Comparison of ENCODE assay signal across 16 cellular contexts in the genomic region with DNA sequence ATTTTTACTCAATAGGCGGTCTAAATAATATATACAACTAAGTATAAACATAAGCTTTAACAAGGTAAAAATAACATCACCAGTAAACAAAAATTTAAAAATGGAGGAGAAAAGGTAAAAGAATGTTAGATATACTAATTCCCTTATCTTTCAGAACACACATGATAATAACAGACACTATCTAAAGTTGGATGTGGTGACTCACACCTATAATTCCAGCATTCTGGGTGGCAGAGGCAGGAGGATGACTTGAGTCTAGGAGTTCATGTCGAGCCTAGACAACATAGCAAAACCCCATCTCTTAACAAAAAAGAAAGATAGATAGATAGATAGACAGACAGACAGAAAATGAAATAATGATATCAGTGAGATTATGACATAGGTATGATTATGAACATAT.
"Had no signal": no experiment of that assay in that cellular context is flagged by ENCODE, and none has a peak within 500 bp of the region (broad histone marks: within the 10 kb centered on the region; RNA-seq: fewer than 3 reads in every experiment).

No MANE protein-coding gene starts in this region.

- ATAC-seq: activated CD4-positive, CD25-positive, alpha-beta regulatory T cell treated with anti-CD3 and anti-CD28 coated beads, Interleukin-2, amount 50 U/mL, for 24 hours; activated T-cell treated with anti-CD3 and anti-CD28 coated beads, Interleukin-2, amount 50 U/mL, for 72 hours; left lung; psoas muscle had no signal

- H3K27me3 ChIP-seq: left lung, sigmoid colon, upper lobe of left lung had no signal

- H3K9me3 Mint-ChIP-seq: activated T-cell treated with anti-CD3 and anti-CD28 coated beads, Interleukin-2, amount 50 U/mL, for 72 hours; stimulated activated naive CD8-positive, alpha-beta T cell treated with anti-CD3 and anti-CD28 coated beads, Interleukin-15, Interleukin-2, amounts not matched to agents 100 ng/mL and 50 ng/mL, for 24 hours; T-helper 2 cell treated with Interferon-gamma antibody and Interleukin-4, amounts not matched to agents 5 μg/mL and 100 μg/mL, for 36 hours had no signal

- H3K4me3 ChIP-seq: coronary artery, left lung, psoas muscle, sigmoid colon, upper lobe of left lung had no signal

- DNase-seq: activated naive CD8-positive, alpha-beta T cell treated with anti-CD3 and anti-CD28 coated beads, Interleukin-2, amount 10 ng/mL, durations not matched to agents 7 days and 5 days; activated T-cell treated with anti-CD3 and anti-CD28 coated beads, Interleukin-2, amount 50 U/mL, for 72 hours; aorta; effector CD8-positive, alpha-beta T cell; islet precursor cell; left lung; mesendoderm; psoas muscle; sigmoid colon; stimulated activated CD4-positive, alpha-beta T cell treated with anti-CD3 and anti-CD28 coated beads, Interleukin-2, amount 100 ng/mL, for 48 hours; stimulated activated CD8-positive, alpha-beta memory T cell treated with anti-CD3 and anti-CD28 coated beads, Interleukin-4, amount 100 ng/mL, for 48 hours; upper lobe of left lung had no signal

- H3K27ac ChIP-seq: coronary artery, left lung, psoas muscle, sigmoid colon, upper lobe of left lung had no signal

- H3K27me3 Mint-ChIP-seq: activated naive CD8-positive, alpha-beta T cell treated with anti-CD3 and anti-CD28 coated beads, Interleukin-2, amount 10 ng/mL, durations not matched to agents 7 days and 5 days; stimulated activated naive CD8-positive, alpha-beta T cell treated with anti-CD3 and anti-CD28 coated beads, Interleukin-15, Interleukin-2, amounts not matched to agents 100 ng/mL and 50 ng/mL, for 24 hours had no signal

- H3K27ac Mint-ChIP-seq: activated naive CD8-positive, alpha-beta T cell treated with anti-CD3 and anti-CD28 coated beads, Interleukin-2, amount 10 ng/mL, durations not matched to agents 7 days and 5 days; activated T-cell treated with anti-CD3 and anti-CD28 coated beads, Interleukin-2, amount 50 U/mL, for 72 hours; stimulated activated naive CD8-positive, alpha-beta T cell treated with anti-CD3 and anti-CD28 coated beads, Interleukin-15, Interleukin-2, amounts not matched to agents 100 ng/mL and 50 ng/mL, for 24 hours; T-helper 2 cell treated with Interferon-gamma antibody and Interleukin-4, amounts not matched to agents 5 μg/mL and 100 μg/mL, for 36 hours had no signal

- H3K9me3 ChIP-seq: left lung, psoas muscle, sigmoid colon, upper lobe of left lung had no signal

- H3K4me3 Mint-ChIP-seq: activated naive CD8-positive, alpha-beta T cell treated with anti-CD3 and anti-CD28 coated beads, Interleukin-2, amount 10 ng/mL, durations not matched to agents 7 days and 5 days; activated T-cell treated with anti-CD3 and anti-CD28 coated beads, Interleukin-2, amount 50 U/mL, for 72 hours; stimulated activated naive CD8-positive, alpha-beta T cell treated with anti-CD3 and anti-CD28 coated beads, Interleukin-15, Interleukin-2, amounts not matched to agents 100 ng/mL and 50 ng/mL, for 24 hours; T-helper 2 cell treated with Interferon-gamma antibody and Interleukin-4, amounts not matched to agents 5 μg/mL and 100 μg/mL, for 36 hours had no signal

- H3K36me3 ChIP-seq: left lung, sigmoid colon had no signal
